12 cellular contexts compared by ENCODE assay signal in the genomic region with DNA sequence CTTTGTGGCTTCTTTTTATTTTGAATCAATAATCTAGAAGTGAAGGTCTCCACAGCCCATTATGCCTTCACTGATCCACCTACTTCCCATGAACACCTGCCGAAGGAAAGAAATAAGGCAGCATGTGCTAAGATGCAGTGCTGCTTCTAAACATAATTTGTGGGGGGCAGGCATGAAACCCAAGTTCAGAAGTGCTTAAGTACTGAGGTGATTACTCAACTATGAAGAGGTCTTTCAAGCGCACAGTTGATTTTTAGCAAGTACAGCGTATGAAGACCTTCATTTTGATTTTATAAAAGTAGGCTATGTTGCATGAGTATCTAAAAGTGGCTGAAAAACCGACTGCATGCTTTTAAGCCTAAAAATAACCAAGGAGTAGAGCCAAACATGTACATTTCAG. TPM values are rescaled to one million over a fixed set of nuclear protein-coding genes. Genes with fewer than 3 reads are reported as not detected.
DNase-seq lines count a peak whose midpoint lies in the region; ATAC-seq and TF ChIP-seq lines count a peak whose summit lies in the region.
"Had no signal": no experiment of that assay in that cellular context is flagged by ENCODE, and none has a peak within 500 bp of the region (broad histone marks: within the 10 kb centered on the region; RNA-seq: fewer than 3 reads in every experiment).

No MANE protein-coding gene starts in this region.

- no peak overlapping the region for H3K4me3 Mint-ChIP-seq in stimulated activated naive CD8-positive, alpha-beta T cell treated with anti-CD3 and anti-CD28 coated beads, Interleukin-15, amount 100 ng/mL, for 72 hours

- peak; percentile 30 for ATAC-seq in GM18519 (IDR thresholded peaks at IDR 0.05; ENCODE audit: low FRiP score, unreplicated experiment)
- ATAC-seq in GM19463 (IDR thresholded peaks at IDR 0.05; ENCODE audit: unreplicated experiment) = peak; percentile 26
- peak; percentile 23 for ATAC-seq in HG02870 (IDR thresholded peaks at IDR 0.05; ENCODE audit: unreplicated experiment)
- peak; percentile 29 for ATAC-seq in HG03520 (IDR thresholded peaks at IDR 0.05; ENCODE audit: unreplicated experiment)
- ATAC-seq in GM18505 (IDR thresholded peaks at IDR 0.05; ENCODE audit: unreplicated experiment) = no peak
- ATAC-seq in stimulated activated naive CD8-positive, alpha-beta T cell treated with anti-CD3 and anti-CD28 coated beads, Interleukin-15, amount 100 ng/mL, for 72 hours = no peak

- DNase-seq in left ventricle myocardium inferior (no peak), NCI-H345 treated with DMSO at 0.1 percent for 48 hours (lab: John Stamatoyannopoulos, UW; ENCODE audit: unreplicated experiment) (no peak)
- no peak for DNase-seq in stimulated activated naive CD8-positive, alpha-beta T cell treated with anti-CD3 and anti-CD28 coated beads, Interleukin-15, amount 100 ng/mL, for 72 hours
- DNase-seq: activated CD4-positive, alpha-beta T cell treated with anti-CD3 and anti-CD28 coated beads for 48 hours; dorsolateral prefrontal cortex; mesenchymal stem cell; NCI-H446 treated with DMSO at 0.1 percent for 48 hours had no signal

- peaks cover 17% of the 10 kb centered on the region for H3K36me3 ChIP-seq in left ventricle myocardium inferior

- H3K9me3 Mint-ChIP-seq in stimulated activated naive CD8-positive, alpha-beta T cell treated with anti-CD3 and anti-CD28 coated beads, Interleukin-15, amount 100 ng/mL, for 72 hours = no peaks in the 10 kb centered on the region

- no peaks in the 10 kb centered on the region for H3K9me3 ChIP-seq in left ventricle myocardium inferior (replicated peaks)

- no peak overlapping the region for H3K4me3 ChIP-seq in left ventricle myocardium inferior
- H3K4me3 ChIP-seq: dorsolateral prefrontal cortex had no signal

- H3K27me3 ChIP-seq in left ventricle myocardium inferior (ENCODE audit: low read depth) = no peaks in the 10 kb centered on the region
- H3K27me3 ChIP-seq: dorsolateral prefrontal cortex had no signal

- no peak overlapping the region for H3K27ac ChIP-seq in left ventricle myocardium inferior (replicated peaks)
- H3K27ac ChIP-seq: dorsolateral prefrontal cortex had no signal

- no peak for TF ChIP-seq CTCF in left ventricle myocardium inferior (IDR thresholded peaks at IDR 0.05; ENCODE audit: borderline replicate concordance)

- no peaks in the 10 kb centered on the region for H3K27me3 Mint-ChIP-seq in stimulated activated naive CD8-positive, alpha-beta T cell treated with anti-CD3 and anti-CD28 coated beads, Interleukin-15, amount 100 ng/mL, for 72 hours

- TF ChIP-seq POLR2A in GM18505 (IDR thresholded peaks at IDR 0.05; ENCODE audit: borderline replicate concordance, extremely low read depth, insufficient read depth, insufficient read length) = no peak

- H3K4me1 ChIP-seq in left ventricle myocardium inferior = no peaks in the 10 kb centered on the region

- H3K4me1 Mint-ChIP-seq in stimulated activated naive CD8-positive, alpha-beta T cell treated with anti-CD3 and anti-CD28 coated beads, Interleukin-15, amount 100 ng/mL, for 72 hours = peaks cover 15% of the 10 kb centered on the region

- intact Hi-C loops in left ventricle myocardium inferior (cut with micrococcal nuclease) = no loop called here

- H3K27ac Mint-ChIP-seq in stimulated activated naive CD8-positive, alpha-beta T cell treated with anti-CD3 and anti-CD28 coated beads, Interleukin-15, amount 100 ng/mL, for 72 hours = no peak overlapping the region

RNA-seq across cellular contexts. Expression of gene KICS2, which starts 29.5 kb away (rescaled TPM):
- total RNA-seq in left ventricle myocardium inferior = 3.5 TPM

Comparison
In these comparisons a context has a peak if more than half of its experiments do, and no peak if none do; other contexts are left out.
1. ATAC-seq: peak in GM18519 (single experiment), GM19463 (single experiment), HG02870 (single experiment) and HG03520 (single experiment); none in GM18505 (single experiment) and stimulated activated naive CD8-positive, alpha-beta T cell treated with anti-CD3 and anti-CD28 coated beads, Interleukin-15, amount 100 ng/mL, for 72 hours (single experiment).